ENCODE assay signal across 10 cellular contexts in the genomic region with DNA sequence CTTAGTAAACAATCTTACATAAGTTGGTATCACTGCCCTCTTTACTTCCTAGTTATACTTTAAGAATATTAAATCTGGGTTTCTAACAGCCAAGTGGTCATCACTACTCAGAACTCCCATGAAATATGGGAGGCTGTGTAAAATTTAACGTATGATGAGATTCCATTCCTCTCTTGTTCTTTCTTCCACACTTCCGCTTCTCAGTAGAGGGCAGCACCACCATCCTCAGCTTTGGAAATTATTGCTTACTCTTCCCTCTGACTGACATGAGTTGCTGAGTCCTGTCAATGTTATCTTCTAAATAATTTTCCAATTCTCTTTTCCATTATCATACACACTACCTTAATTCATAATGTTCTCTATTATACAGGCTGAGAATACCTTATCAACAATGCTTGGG.
DNase-seq lines count a peak whose midpoint lies in the region; ATAC-seq and TF ChIP-seq lines count a peak whose summit lies in the region.
"Had no signal": no experiment of that assay in that cellular context is flagged by ENCODE, and none has a peak within 500 bp of the region (broad histone marks: within the 10 kb centered on the region; RNA-seq: fewer than 3 reads in every experiment).

No MANE protein-coding gene starts in this region.

- DNase-seq in D341Med (ENCODE audit: low spot score) = peak; percentile 32
- DNase-seq in H9 = no peak
- DNase-seq in SW480 (ENCODE audit: low spot score) = peak; percentile 17
- peak; percentile 1 for DNase-seq in kidney glomerular epithelial cell (lab: John Stamatoyannopoulos, UW)
- no peak for DNase-seq in retina
- DNase-seq in natural killer cell treated with Interleukin-12 subunit alpha and Interleukin-12 subunit beta and Interleukin-15 and Interleukin-18, amount 100 ng/mL, for 72 hours (ENCODE audit: low spot score) = no peak
- DNase-seq in uterus = no peak
- DNase-seq: activated CD4-positive, alpha-beta T cell treated with anti-CD3 and anti-CD28 coated beads for 48 hours; NCI-H2029 had no signal

- no peak overlapping the region for H3K23ac ChIP-seq in H9 (ENCODE audit: insufficient read length, low read depth, low read length)

- no peak overlapping the region for H3K27ac Mint-ChIP-seq in H9
- no peak overlapping the region for H3K27ac Mint-ChIP-seq in natural killer cell treated with Interleukin-12 subunit alpha and Interleukin-12 subunit beta and Interleukin-15 and Interleukin-18, amount 100 ng/mL, for 72 hours

- H2BK20ac ChIP-seq in H9 (ENCODE audit: low read depth, low read length, poor library complexity, severe bottlenecking) = no peak overlapping the region

- no peak overlapping the region for H3T11ph ChIP-seq in H9 (ENCODE audit: low read length)

- H3K9me3 Mint-ChIP-seq in H9 = no peaks in the 10 kb centered on the region
- no peaks in the 10 kb centered on the region for H3K9me3 Mint-ChIP-seq in natural killer cell treated with Interleukin-12 subunit alpha and Interleukin-12 subunit beta and Interleukin-15 and Interleukin-18, amount 100 ng/mL, for 72 hours

- no peak overlapping the region for H2AFZ ChIP-seq in H9 (ENCODE audit: low read length)

- no peak overlapping the region for H2BK12ac ChIP-seq in H9 (ENCODE audit: insufficient read length, low read depth, low read length)

- no peaks in the 10 kb centered on the region for H3K27me3 Mint-ChIP-seq in H9 (ENCODE audit: low read depth)
- no peaks in the 10 kb centered on the region for H3K27me3 Mint-ChIP-seq in natural killer cell treated with Interleukin-12 subunit alpha and Interleukin-12 subunit beta and Interleukin-15 and Interleukin-18, amount 100 ng/mL, for 72 hours

- H3K9me3 ChIP-seq in H9 (ENCODE audit: control insufficient read depth, low read depth, low read length) (no peaks in the 10 kb centered on the region), uterus (no peaks in the 10 kb centered on the region)

- peaks cover 0 to 4% (median 0%) of the 10 kb centered on the region in 3 experiments; a peak in 1 of 7 replicates for H3K36me3 Mint-ChIP-seq in H9 (ENCODE audit: insufficient read depth in 1 of 3, low read depth in 3 of 3)
- no peaks in the 10 kb centered on the region for H3K36me3 Mint-ChIP-seq in natural killer cell treated with Interleukin-12 subunit alpha and Interleukin-12 subunit beta and Interleukin-15 and Interleukin-18, amount 100 ng/mL, for 72 hours

- H3K4ac ChIP-seq in H9 (ENCODE audit: low read depth, low read length) = no peak overlapping the region

- H3K4me2 ChIP-seq in H9 (ENCODE audit: insufficient read depth, insufficient read length, low read length) = no peak overlapping the region

- no peak overlapping the region for H4K5ac ChIP-seq in H9 (ENCODE audit: insufficient read length, low read depth, low read length)

- H3K27ac ChIP-seq in H9 (ENCODE audit: insufficient read length, low read depth, low read length) (no peak overlapping the region), uterus (no peak overlapping the region)

- H3K9ac ChIP-seq in H9 (ENCODE audit: extremely low read depth, insufficient read length, low read length) = no peak overlapping the region

- no peak overlapping the region for H3K56ac ChIP-seq in H9 (ENCODE audit: insufficient read length, low read depth, low read length)

- intact Hi-C loops in uterus (cut with DNase I; ENCODE audit: low total_unique reads) = no loop called here

- H3K23me2 ChIP-seq in H9 (ENCODE audit: insufficient read length, low read depth, low read length, poor library complexity, severe bottlenecking) = no peaks in the 10 kb centered on the region

- H2BK5ac ChIP-seq in H9 (ENCODE audit: insufficient read length, low read length) = no peak overlapping the region

- H2BK120ac ChIP-seq in H9 (ENCODE audit: low read depth, low read length, poor library complexity, severe bottlenecking) = no peak overlapping the region

- no peaks in the 10 kb centered on the region for H3K4me1 Mint-ChIP-seq in H9
- no peaks in the 10 kb centered on the region for H3K4me1 Mint-ChIP-seq in natural killer cell treated with Interleukin-12 subunit alpha and Interleukin-12 subunit beta and Interleukin-15 and Interleukin-18, amount 100 ng/mL, for 72 hours (ENCODE audit: low read depth in 2 of 2)

- no peak overlapping the region for H3K14ac ChIP-seq in H9 (ENCODE audit: insufficient read depth, low read length)

- no peaks in the 10 kb centered on the region for H3K27me3 ChIP-seq in H9 (ENCODE audit: insufficient read depth, low read length)
- H3K27me3 ChIP-seq in uterus = no peaks in the 10 kb centered on the region

- H2BK15ac ChIP-seq in H9 (ENCODE audit: low read depth, low read length) = no peak overlapping the region

- TF ChIP-seq POLR2A in uterus (IDR thresholded peaks at IDR 0.05) = no peak

- no peak overlapping the region for H3K4me3 Mint-ChIP-seq in H9
- no peak overlapping the region for H3K4me3 Mint-ChIP-seq in natural killer cell treated with Interleukin-12 subunit alpha and Interleukin-12 subunit beta and Interleukin-15 and Interleukin-18, amount 100 ng/mL, for 72 hours

- H4K8ac ChIP-seq in H9 (replicated peaks; ENCODE audit: insufficient read length, low read depth, low read length) = no peak overlapping the region

- H3K4me3 ChIP-seq in uterus = no peak overlapping the region

- H3K4me1 ChIP-seq in H9 (ENCODE audit: insufficient read depth, low read length) = no peaks in the 10 kb centered on the region; the same call in 1 of the 2 replicates
- H3K4me1 ChIP-seq in uterus = no peaks in the 10 kb centered on the region

- H4K20me1 ChIP-seq in H9 (ENCODE audit: control insufficient read depth, insufficient read depth, insufficient read length) = no peaks in the 10 kb centered on the region

- no peak overlapping the region for H3K18ac ChIP-seq in H9 (ENCODE audit: insufficient read length, low read depth, low read length)

- no peaks in the 10 kb centered on the region for H3K79me1 ChIP-seq in H9 (ENCODE audit: insufficient read depth, low read depth, low read length, poor library complexity, severe bottlenecking)

- H4K91ac ChIP-seq in H9 (ENCODE audit: insufficient read length, low read depth, low read length) = no peak overlapping the region

- TF ChIP-seq CTCF in H9 (conservative IDR thresholded peaks at IDR 0.05) (peak; percentile 64), uterus (IDR thresholded peaks at IDR 0.05) (no peak)

- no peak overlapping the region for H2AK5ac ChIP-seq in H9 (ENCODE audit: insufficient read length, low read length)

- no peaks in the 10 kb centered on the region for H3K79me2 ChIP-seq in H9 (ENCODE audit: insufficient read depth, low read length)

- no peak for ATAC-seq in GM18520 (IDR thresholded peaks at IDR 0.05; ENCODE audit: unreplicated experiment)
- no peak for ATAC-seq in natural killer cell treated with Interleukin-12 subunit alpha and Interleukin-12 subunit beta and Interleukin-15 and Interleukin-18, amount 100 ng/mL, for 72 hours

- H3K36me3 ChIP-seq in uterus = no peaks in the 10 kb centered on the region

- WGBS in H9 (ENCODE audit: extremely low coverage, insufficient read length, low lambda C conversion rate) = no CpG with 5 or more reads among the region's 2 CpGs

Comparison
In these comparisons a context has a peak if more than half of its experiments do, and no peak if none do; other contexts are left out.
1. DNase-seq: peak in D341Med (single experiment), SW480 (single experiment) and kidney glomerular epithelial cell (single experiment); none in H9 (single experiment), retina (single experiment), natural killer cell treated with Interleukin-12 subunit alpha and Interleukin-12 subunit beta and Interleukin-15 and Interleukin-18, amount 100 ng/mL, for 72 hours (single experiment) and uterus (0 of 2).